16 cellular contexts compared by ENCODE assay signal in genomic region chr9:98086461-98086860, GRCh38. TPM values are rescaled to one million over a fixed set of nuclear protein-coding genes. Genes with fewer than 3 reads are reported as not detected.
DNase-seq lines count a peak whose midpoint lies in the region; ATAC-seq and TF ChIP-seq lines count a peak whose summit lies in the region.
"Had no signal": no experiment of that assay in that cellular context is flagged by ENCODE, and none has a peak within 500 bp of the region (broad histone marks: within the 10 kb centered on the region; RNA-seq: fewer than 3 reads in every experiment).

No MANE protein-coding gene starts in this region.

- H3K9me3 Mint-ChIP-seq in H9 (peaks cover 0 to 4% of the 10 kb centered on the region in 2 experiments; a peak in 2 of 5 replicates), natural killer cell (no peaks in the 10 kb centered on the region)
- H3K9me3 Mint-ChIP-seq in activated naive CD4-positive, alpha-beta T cell treated with anti-CD3 and anti-CD28 coated beads, Interleukin-2, amount 50 U/mL, for 72 hours = no peaks in the 10 kb centered on the region
- H3K9me3 Mint-ChIP-seq: activated T-cell treated with anti-CD3 and anti-CD28 coated beads, Interleukin-2, amount 50 U/mL, for 4 hours had no signal

- H3K27me3 Mint-ChIP-seq in H9 (ENCODE audit: low read depth) (peaks cover 10% of the 10 kb centered on the region), natural killer cell (ENCODE audit: low read depth in 2 of 2) (no peaks in the 10 kb centered on the region)

- no peak overlapping the region for H3K9ac ChIP-seq in H9 (ENCODE audit: extremely low read depth, insufficient read length, low read length)
- H3K9ac ChIP-seq: SK-N-SH had no signal

- no peaks in the 10 kb centered on the region for H3K9me3 ChIP-seq in H9 (ENCODE audit: control insufficient read depth, low read depth, low read length)
- H3K9me3 ChIP-seq: mucosa of descending colon, SK-N-SH had no signal

- no peak overlapping the region for H2BK20ac ChIP-seq in H9 (ENCODE audit: low read depth, low read length, poor library complexity, severe bottlenecking)

- H2BK12ac ChIP-seq in H9 (ENCODE audit: insufficient read length, low read depth, low read length) = no peak overlapping the region

- no peak overlapping the region for H3K23ac ChIP-seq in H9 (ENCODE audit: insufficient read length, low read depth, low read length)

- H3K27me3 ChIP-seq in H9 (ENCODE audit: insufficient read depth, low read length) = no peaks in the 10 kb centered on the region
- H3K27me3 ChIP-seq: dorsolateral prefrontal cortex had no signal

- no peak overlapping the region for H3K4me2 ChIP-seq in H9 (ENCODE audit: insufficient read depth, insufficient read length, low read length)
- H3K4me2 ChIP-seq: SK-N-SH had no signal

- peaks cover 2% of the 10 kb centered on the region; the same call in 1 of the 2 replicates for H3K4me1 ChIP-seq in H9 (ENCODE audit: insufficient read depth, low read length)

- intact Hi-C loops in natural killer cell (cut with micrococcal nuclease) = no loop called here

- H2BK15ac ChIP-seq in H9 (ENCODE audit: low read depth, low read length) = no peak overlapping the region

- H3K4me3 Mint-ChIP-seq in H9 (no peak overlapping the region; a peak in 1 of 5 replicates), natural killer cell (peak overlapping the region; percentile 25)

- H4K91ac ChIP-seq in H9 (ENCODE audit: insufficient read length, low read depth, low read length) = no peak overlapping the region

- H3K79me2 ChIP-seq in H9 (ENCODE audit: insufficient read depth, low read length) = no peaks in the 10 kb centered on the region

- no peak overlapping the region for H3K56ac ChIP-seq in H9 (ENCODE audit: insufficient read length, low read depth, low read length)

- H3K27ac Mint-ChIP-seq in H9 = peak overlapping the region; percentile 42 to 93 (median 72)
- H3K27ac Mint-ChIP-seq in activated naive CD4-positive, alpha-beta T cell treated with anti-CD3 and anti-CD28 coated beads, Interleukin-2, amount 50 U/mL, for 72 hours = peak overlapping the region; percentile 76 to 95
- peak overlapping the region; percentile 49 to 71 for H3K27ac Mint-ChIP-seq in natural killer cell

- H3K27ac ChIP-seq in H9 (ENCODE audit: insufficient read length, low read depth, low read length) = no peak overlapping the region
- H3K27ac ChIP-seq: 22Rv1, VCaP had no signal

- TF ChIP-seq CTCF in H9 (conservative IDR thresholded peaks at IDR 0.05) (no peak), natural killer cell (IDR thresholded peaks at IDR 0.05) (no peak)

- no peaks in the 10 kb centered on the region for H3K23me2 ChIP-seq in H9 (ENCODE audit: insufficient read length, low read depth, low read length, poor library complexity, severe bottlenecking)

- H3K36me3 Mint-ChIP-seq in H9 (ENCODE audit: insufficient read depth in 1 of 3, low read depth in 3 of 3) = peaks cover 6 to 31% (median 23%) of the 10 kb centered on the region in 3 experiments
- peaks cover 8 to 39% of the 10 kb centered on the region in 2 donors for H3K36me3 Mint-ChIP-seq in activated naive CD4-positive, alpha-beta T cell treated with anti-CD3 and anti-CD28 coated beads, Interleukin-2, amount 50 U/mL, for 72 hours
- no peaks in the 10 kb centered on the region for H3K36me3 Mint-ChIP-seq in natural killer cell

- DNase-seq in NCI-H2171 treated with DMSO at 0.1 percent for 48 hours (lab: John Stamatoyannopoulos, UW) (peak; percentile 59), NCI-H2171 (lab: John Stamatoyannopoulos, UW) (no peak), H9 (no peak), natural killer cell (no peak)
- no peak for DNase-seq in activated naive CD4-positive, alpha-beta T cell treated with anti-CD3 and anti-CD28 coated beads, Interleukin-2, amount 50 U/mL, for 72 hours (ENCODE audit: low spot score in 2 of 2)
- DNase-seq: activated T-cell treated with anti-CD3 and anti-CD28 coated beads, Interleukin-2, amount 50 U/mL, for 4 hours; dorsolateral prefrontal cortex; hippocampal formation; mucosa of descending colon; NCI-H146; SK-N-SH had no signal

- no peak overlapping the region for H2BK5ac ChIP-seq in H9 (ENCODE audit: insufficient read length, low read length)

- H3K14ac ChIP-seq in H9 (ENCODE audit: insufficient read depth, low read length) = no peak overlapping the region; the same call in 1 of the 2 replicates

- peak overlapping the region; percentile 47 for H3K18ac ChIP-seq in H9 (ENCODE audit: insufficient read length, low read depth, low read length)

- no peaks in the 10 kb centered on the region for H3K79me1 ChIP-seq in H9 (ENCODE audit: insufficient read depth, low read depth, low read length, poor library complexity, severe bottlenecking)

- H3K4me1 Mint-ChIP-seq in H9 (peaks cover 34 to 39% of the 10 kb centered on the region in 2 experiments), natural killer cell (peaks cover 22 to 48% of the 10 kb centered on the region in 2 donors)

- no peak overlapping the region for H3T11ph ChIP-seq in H9 (ENCODE audit: low read length)

- peak overlapping the region; percentile 94 for H2BK120ac ChIP-seq in H9 (ENCODE audit: low read depth, low read length, poor library complexity, severe bottlenecking)

- H4K8ac ChIP-seq in H9 (replicated peaks; ENCODE audit: insufficient read length, low read depth, low read length) = no peak overlapping the region

- ATAC-seq in activated naive CD4-positive, alpha-beta T cell treated with anti-CD3 and anti-CD28 coated beads, Interleukin-2, amount 50 U/mL, for 72 hours = no peak
- no peak for ATAC-seq in natural killer cell
- no peak for ATAC-seq in HG02970 (IDR thresholded peaks at IDR 0.05; ENCODE audit: low FRiP score, unreplicated experiment)
- no peak for ATAC-seq in HG02623 (IDR thresholded peaks at IDR 0.05; ENCODE audit: unreplicated experiment)
- ATAC-seq in GM19452 (IDR thresholded peaks at IDR 0.05; ENCODE audit: unreplicated experiment) = no peak
- ATAC-seq: mucosa of descending colon had no signal

- no peak overlapping the region for H3K4ac ChIP-seq in H9 (ENCODE audit: low read depth, low read length)

- no peaks in the 10 kb centered on the region for H4K20me1 ChIP-seq in H9 (ENCODE audit: control insufficient read depth, insufficient read depth, insufficient read length)

- no CpG with 5 or more reads among the region's 4 CpGs for WGBS in H9 (ENCODE audit: extremely low coverage, insufficient read length, low lambda C conversion rate)

- no peak overlapping the region for H2AK5ac ChIP-seq in H9 (ENCODE audit: insufficient read length, low read length)

- H4K5ac ChIP-seq in H9 (ENCODE audit: insufficient read length, low read depth, low read length) = no peak overlapping the region

- no peak overlapping the region for H2AFZ ChIP-seq in H9 (ENCODE audit: low read length)

RNA-seq across cellular contexts. Expression of gene NANS, which starts 29.9 kb away (rescaled TPM):
- total RNA-seq in H9 (2021) (40.4 and 41.8 TPM in 2 replicates), natural killer cell (10 to 100 TPM; 30.7 to 36.8 (median 34.1) TPM)
- total RNA-seq in activated naive CD4-positive, alpha-beta T cell treated with anti-CD3 and anti-CD28 coated beads, Interleukin-2, amount 50 U/mL, for 72 hours = 10 to 100 TPM; 55.9 to 60.0 TPM

RNA-seq across cellular contexts. Expression of gene TRIM14, which starts 32.6 kb away (rescaled TPM):
- total RNA-seq in H9 (2021) (12.5 and 14.7 TPM in 2 replicates), natural killer cell (10 to 100 TPM; 45.1 to 66.5 (median 65.3) TPM)
- total RNA-seq in activated naive CD4-positive, alpha-beta T cell treated with anti-CD3 and anti-CD28 coated beads, Interleukin-2, amount 50 U/mL, for 72 hours = 10 to 100 TPM; 37.3 to 59.3 TPM
